1 cellular context compared by ENCODE assay signal in genomic region chr12:46110928-46111699, GRCh38.
A peak's percentile ranks its signal among the peaks of the same experiment; 100 is the strongest.
TF ChIP-seq lines count a peak whose summit lies in the region.

No MANE protein-coding gene starts in this region.

TF ChIP-seq in HepG2, 621 proteins besides CTCF, POLR2A, EP300 and RAD21 (continued from another document and continues in another):
- TF ChIP-seq ZNF770 (CRISPR knock-in tag; IDR thresholded peaks at IDR 0.05) = no peak
- TF ChIP-seq NFKBIZ (CRISPR knock-in tag; IDR thresholded peaks at IDR 0.05) = no peak
- TF ChIP-seq ZNF354B (CRISPR knock-in tag; IDR thresholded peaks at IDR 0.05) = no peak
- no peak for TF ChIP-seq FOXP1 (IDR thresholded peaks at IDR 0.05)
- peak; percentile 17; the same call in 1 of the 2 replicates for TF ChIP-seq FOXP1 (CRISPR knock-in tag; IDR thresholded peaks at IDR 0.05)
- TF ChIP-seq, protein P1, sequence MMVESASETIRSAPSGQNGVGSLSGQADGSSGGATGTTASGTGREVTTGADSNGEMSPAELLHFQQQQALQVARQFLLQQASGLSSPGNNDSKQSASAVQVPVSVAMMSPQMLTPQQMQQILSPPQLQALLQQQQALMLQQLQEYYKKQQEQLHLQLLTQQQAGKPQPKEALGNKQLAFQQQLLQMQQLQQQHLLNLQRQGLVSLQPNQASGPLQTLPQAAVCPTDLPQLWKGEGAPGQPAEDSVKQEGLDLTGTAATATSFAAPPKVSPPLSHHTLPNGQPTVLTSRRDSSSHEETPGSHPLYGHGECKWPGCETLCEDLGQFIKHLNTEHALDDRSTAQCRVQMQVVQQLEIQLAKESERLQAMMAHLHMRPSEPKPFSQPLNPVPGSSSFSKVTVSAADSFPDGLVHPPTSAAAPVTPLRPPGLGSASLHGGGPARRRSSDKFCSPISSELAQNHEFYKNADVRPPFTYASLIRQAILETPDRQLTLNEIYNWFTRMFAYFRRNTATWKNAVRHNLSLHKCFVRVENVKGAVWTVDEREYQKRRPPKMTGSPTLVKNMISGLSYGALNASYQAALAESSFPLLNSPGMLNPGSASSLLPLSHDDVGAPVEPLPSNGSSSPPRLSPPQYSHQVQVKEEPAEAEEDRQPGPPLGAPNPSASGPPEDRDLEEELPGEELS (CRISPR knock-in tag; IDR thresholded peaks at IDR 0.05) = peak; percentile 25; the same call in 1 of the 2 replicates
- no peak for TF ChIP-seq ZNF484 (CRISPR knock-in tag; IDR thresholded peaks at IDR 0.05; ENCODE audit: borderline replicate concordance, low read depth)
- no peak for TF ChIP-seq ZNF556 (CRISPR knock-in tag; IDR thresholded peaks at IDR 0.05; ENCODE audit: borderline replicate concordance)
- no peak for TF ChIP-seq ZNF317 (CRISPR knock-in tag; IDR thresholded peaks at IDR 0.05)
- TF ChIP-seq, protein P2, sequence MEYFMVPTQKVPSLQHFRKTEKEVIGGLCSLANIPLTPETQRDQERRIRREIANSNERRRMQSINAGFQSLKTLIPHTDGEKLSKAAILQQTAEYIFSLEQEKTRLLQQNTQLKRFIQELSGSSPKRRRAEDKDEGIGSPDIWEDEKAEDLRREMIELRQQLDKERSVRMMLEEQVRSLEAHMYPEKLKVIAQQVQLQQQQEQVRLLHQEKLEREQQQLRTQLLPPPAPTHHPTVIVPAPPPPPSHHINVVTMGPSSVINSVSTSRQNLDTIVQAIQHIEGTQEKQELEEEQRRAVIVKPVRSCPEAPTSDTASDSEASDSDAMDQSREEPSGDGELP (IDR thresholded peaks at IDR 0.05; ENCODE audit: borderline replicate concordance, low read depth) = peak; percentile 63; the same call in 1 of the 2 replicates
- TF ChIP-seq JUNB (CRISPR knock-in tag; IDR thresholded peaks at IDR 0.05; ENCODE audit: borderline replicate concordance) = no peak
- TF ChIP-seq ZNF224 (CRISPR knock-in tag; IDR thresholded peaks at IDR 0.05) = no peak
- peak; percentile 66; the same call in 1 of the 2 replicates for TF ChIP-seq ZNF121 (CRISPR knock-in tag; IDR thresholded peaks at IDR 0.05)
- no peak for TF ChIP-seq GATA4 (IDR thresholded peaks at IDR 0.05; ENCODE audit: borderline replicate concordance, low read depth)
- TF ChIP-seq ZNF761 (CRISPR knock-in tag; conservative IDR thresholded peaks at IDR 0.05) = no peak
- TF ChIP-seq PRDM10 (CRISPR knock-in tag; IDR thresholded peaks at IDR 0.05; ENCODE audit: low read depth) = no peak
- no peak for TF ChIP-seq ZNF646 (CRISPR knock-in tag; IDR thresholded peaks at IDR 0.05)
- no peak for TF ChIP-seq ZFP36L2 (CRISPR knock-in tag; IDR thresholded peaks at IDR 0.05)
- no peak for TF ChIP-seq MXD3 (CRISPR knock-in tag; IDR thresholded peaks at IDR 0.05)
- peak; percentile 50; the same call in 1 of the 2 replicates for TF ChIP-seq SOX5 (CRISPR knock-in tag; IDR thresholded peaks at IDR 0.05; ENCODE audit: borderline replicate concordance)
- no peak for TF ChIP-seq ZNF720 (CRISPR knock-in tag; IDR thresholded peaks at IDR 0.05)
- TF ChIP-seq, protein P3, sequence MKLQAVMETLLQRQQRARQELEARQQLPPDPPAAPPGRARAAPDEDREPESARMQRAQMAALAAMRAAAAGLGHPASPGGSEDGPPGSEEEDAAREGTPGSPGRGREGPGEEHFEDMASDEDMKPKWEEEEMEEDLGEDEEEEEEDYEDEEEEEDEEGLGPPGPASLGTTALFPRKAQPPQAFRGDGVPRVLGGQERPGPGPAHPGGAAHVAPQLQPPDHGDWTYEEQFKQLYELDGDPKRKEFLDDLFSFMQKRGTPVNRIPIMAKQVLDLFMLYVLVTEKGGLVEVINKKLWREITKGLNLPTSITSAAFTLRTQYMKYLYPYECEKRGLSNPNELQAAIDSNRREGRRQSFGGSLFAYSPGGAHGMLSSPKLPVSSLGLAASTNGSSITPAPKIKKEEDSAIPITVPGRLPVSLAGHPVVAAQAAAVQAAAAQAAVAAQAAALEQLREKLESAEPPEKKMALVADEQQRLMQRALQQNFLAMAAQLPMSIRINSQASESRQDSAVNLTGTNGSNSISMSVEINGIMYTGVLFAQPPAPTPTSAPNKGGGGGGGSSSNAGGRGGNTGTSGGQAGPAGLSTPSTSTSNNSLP (IDR thresholded peaks at IDR 0.05; ENCODE audit: low read depth, low read length) = peak; percentile 43; the same call in 1 of the 2 replicates
- no peak for TF ChIP-seq ZFP36 (IDR thresholded peaks at IDR 0.05; ENCODE audit: borderline replicate concordance, low read depth, low read length, partially characterized antibody)
- no peak for TF ChIP-seq SOX13 (IDR thresholded peaks at IDR 0.05)
- peak in 1 of 2 experiments; percentile 68; a peak in 1 of 4 replicates for TF ChIP-seq SOX13 (CRISPR knock-in tag; conservative IDR thresholded peaks at IDR 0.05 in 1 of 2, IDR thresholded peaks at IDR 0.05 in 1 of 2)
- TF ChIP-seq ZHX2 (IDR thresholded peaks at IDR 0.05; ENCODE audit: low read depth) = no peak
- no peak for TF ChIP-seq ZHX2 (CRISPR knock-in tag; IDR thresholded peaks at IDR 0.05; ENCODE audit: borderline replicate concordance)
- no peak for TF ChIP-seq ZNF883 (CRISPR knock-in tag; IDR thresholded peaks at IDR 0.05; ENCODE audit: not compliant biosample characterization)
- TF ChIP-seq FOXK1 (CRISPR knock-in tag; IDR thresholded peaks at IDR 0.05; ENCODE audit: borderline replicate concordance, low read depth) = no peak
- TF ChIP-seq SOX6 (IDR thresholded peaks at IDR 0.05) = no peak
- peak; percentile 54; the same call in 1 of the 2 replicates for TF ChIP-seq SOX6 (CRISPR knock-in tag; IDR thresholded peaks at IDR 0.05)
- TF ChIP-seq KLF9 (CRISPR knock-in tag; IDR thresholded peaks at IDR 0.05; ENCODE audit: low read depth) = no peak
- no peak for TF ChIP-seq CENPX (CRISPR knock-in tag; IDR thresholded peaks at IDR 0.05)
